Comparison of ENCODE assay signal across 8 cellular contexts in genomic region chr21:41112740-41113692, GRCh38. TPM values are rescaled to one million over a fixed set of nuclear protein-coding genes. Genes with fewer than 3 reads are reported as not detected.
DNase-seq lines count a peak whose midpoint lies in the region; ATAC-seq, FAIRE-seq and TF ChIP-seq lines count a peak whose summit lies in the region.

No MANE protein-coding gene starts in this region.

- H3K27me3 ChIP-seq in bronchial epithelial cell (ENCODE audit: control insufficient read depth, insufficient read depth, low read length), result no peaks in the 10 kb centered on the region
- H3K27me3 ChIP-seq in mesendoderm (ENCODE audit: insufficient read depth, low read length, poor library complexity), result no peaks in the 10 kb centered on the region
- H3K27me3 ChIP-seq in ascending aorta, result no peaks in the 10 kb centered on the region

- DNase-seq in CD1c-positive myeloid dendritic cell (ENCODE audit: extremely low spot score), result peak; percentile 13
- peak; percentile 56 for DNase-seq in LoVo (ENCODE audit: low spot score)
- peak; percentile 56 for DNase-seq in bronchial epithelial cell (ENCODE audit: low read depth)
- peak; percentile 95 for DNase-seq in mesendoderm
- DNase-seq in ascending aorta (ENCODE audit: low spot score in 2 of 2), result no peak

- no peak overlapping the region for H2AK5ac ChIP-seq in mesendoderm (ENCODE audit: low read length)

- no peak overlapping the region for H3K4ac ChIP-seq in mesendoderm (ENCODE audit: low read depth, low read length)

- H3K9ac ChIP-seq in mesendoderm (ENCODE audit: low read length), result no peak overlapping the region

- WGBS in mesendoderm (ENCODE audit: extremely low coverage, insufficient coverage, low lambda C conversion rate), result no CpG with 5 or more reads among the region's 14 CpGs

- H3K4me2 ChIP-seq in mesendoderm (ENCODE audit: low read length), result no peak overlapping the region

- H3K18ac ChIP-seq in mesendoderm (ENCODE audit: low read length), result no peak overlapping the region

- H3K36me3 ChIP-seq in bronchial epithelial cell (ENCODE audit: control insufficient read depth, insufficient read depth, low read length) (no peaks in the 10 kb centered on the region), mesendoderm (ENCODE audit: control insufficient read depth, insufficient read depth, low read length) (no peaks in the 10 kb centered on the region), ascending aorta (no peaks in the 10 kb centered on the region)

- no peak overlapping the region for H2BK15ac ChIP-seq in mesendoderm (replicated peaks; ENCODE audit: low read depth)

- TF ChIP-seq CTCF in bronchial epithelial cell (IDR thresholded peaks at IDR 0.05; ENCODE audit: insufficient read depth, low read length, severe bottlenecking) (no peak), ascending aorta (IDR thresholded peaks at IDR 0.05) (no peak)

- H2BK5ac ChIP-seq in mesendoderm (ENCODE audit: low read length), result no peak overlapping the region

- H4K5ac ChIP-seq in mesendoderm (ENCODE audit: low read length), result no peak overlapping the region

- peaks cover 7% of the 10 kb centered on the region for H3K4me1 ChIP-seq in mesendoderm (ENCODE audit: control insufficient read depth, low read depth, low read length)
- peaks cover 0 to 2% of the 10 kb centered on the region in 2 donors for H3K4me1 ChIP-seq in ascending aorta

- no peak for ATAC-seq in GM21390 (IDR thresholded peaks at IDR 0.05; ENCODE audit: unreplicated experiment)
- no peak for ATAC-seq in HG03139 (IDR thresholded peaks at IDR 0.05; ENCODE audit: unreplicated experiment)
- ATAC-seq in GM19463 (IDR thresholded peaks at IDR 0.05; ENCODE audit: unreplicated experiment), result no peak

- H3K56ac ChIP-seq in mesendoderm (ENCODE audit: low read length), result peak overlapping the region; percentile 1

- H3K27ac ChIP-seq in mesendoderm (ENCODE audit: low read depth, low read length) (no peak overlapping the region), ascending aorta (no peak overlapping the region)

- H2BK120ac ChIP-seq in mesendoderm (ENCODE audit: low read depth, low read length), result no peak overlapping the region

- intact Hi-C loops in ascending aorta (cut with DNase I), result no loop called here

- H3K79me2 ChIP-seq in mesendoderm (ENCODE audit: control insufficient read depth, insufficient read depth, low read length), result no peaks in the 10 kb centered on the region

- no peak overlapping the region for H4K8ac ChIP-seq in mesendoderm (ENCODE audit: low read depth, low read length)

- FAIRE-seq in bronchial epithelial cell (lab: Jason Lieb, UNC), result peak; percentile 32

- H3K79me1 ChIP-seq in mesendoderm (ENCODE audit: low read length), result no peaks in the 10 kb centered on the region

- H3K23ac ChIP-seq in mesendoderm (ENCODE audit: low read length), result no peak overlapping the region

- H3K9me3 ChIP-seq in ascending aorta, result no peaks in the 10 kb centered on the region

- H3K4me3 ChIP-seq in bronchial epithelial cell (ENCODE audit: low read depth, low read length) (no peak overlapping the region), mesendoderm (ENCODE audit: low read length) (no peak overlapping the region), ascending aorta (peak overlapping the region in 1 of 2 donors; percentile 28)

RNA-seq across cellular contexts. Expression of gene BACE2, which starts 54.9 kb away (rescaled TPM):
- total RNA-seq in bronchial epithelial cell, result 43.1 and 64.8 TPM in 2 replicates
- 20.9 TPM for polyA plus RNA-seq in mesendoderm (2013, experiment 1 of 2)
- 20.0 TPM for polyA plus RNA-seq in mesendoderm (2013, experiment 2 of 2)
- total RNA-seq in ascending aorta, result 151 TPM

Comparison
In these comparisons a context has a peak if more than half of its experiments do, and no peak if none do; other contexts are left out.
1. DNase-seq: peak in CD1c-positive myeloid dendritic cell (single experiment), LoVo (single experiment), bronchial epithelial cell (single experiment) and mesendoderm (single experiment); none in ascending aorta (0 of 2).